ENCODE assay signal across 1 cellular context in the genomic region with DNA sequence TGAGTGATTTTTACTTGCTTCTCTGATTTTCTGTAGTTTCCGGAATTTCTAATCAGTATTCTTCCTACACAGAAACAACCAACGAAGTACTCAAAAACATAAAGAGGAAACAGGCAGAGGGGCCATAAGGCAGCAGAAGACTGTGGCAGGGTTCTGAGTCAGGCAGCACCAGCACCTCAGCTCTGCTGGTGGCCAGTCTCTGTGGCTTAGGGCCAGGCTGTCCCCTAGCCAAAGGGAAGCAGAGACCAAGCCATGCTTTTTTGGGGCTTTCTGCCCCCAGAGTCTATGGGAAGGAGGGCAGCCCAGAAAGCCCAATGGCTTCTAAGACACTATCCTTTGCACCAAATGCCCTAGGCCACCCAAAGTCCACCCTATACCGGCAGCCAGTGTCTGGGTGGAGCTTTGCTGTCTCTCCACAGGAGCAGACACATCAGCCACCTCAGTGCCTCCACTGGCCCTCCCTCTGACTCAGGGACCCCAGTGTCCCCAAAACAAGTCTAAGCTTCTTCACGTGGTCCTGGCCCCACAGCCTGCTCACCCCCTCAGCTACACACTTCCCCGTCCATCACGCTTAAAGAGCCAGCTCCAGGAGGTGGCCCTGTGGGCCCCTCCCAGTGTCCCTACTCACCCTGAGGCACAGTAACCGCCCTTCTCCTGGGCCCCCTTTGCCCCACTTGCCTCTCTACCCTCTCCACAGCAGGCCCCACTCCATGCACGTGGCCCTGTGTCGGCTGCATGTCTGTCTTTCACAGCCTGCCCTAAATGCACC.
TF ChIP-seq lines count a peak whose summit lies in the region.

No MANE protein-coding gene starts in this region.

TF ChIP-seq in endothelial cell of umbilical vein, 7 proteins besides CTCF, POLR2A, EP300 and RAD21:
- TF ChIP-seq EZH2 (IDR thresholded peaks at IDR 0.05; ENCODE audit: borderline replicate concordance, low read depth, low read length, severe bottlenecking), result no peak
- TF ChIP-seq, protein P1, sequence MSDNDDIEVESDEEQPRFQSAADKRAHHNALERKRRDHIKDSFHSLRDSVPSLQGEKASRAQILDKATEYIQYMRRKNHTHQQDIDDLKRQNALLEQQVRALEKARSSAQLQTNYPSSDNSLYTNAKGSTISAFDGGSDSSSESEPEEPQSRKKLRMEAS (IDR thresholded peaks at IDR 0.05; ENCODE audit: insufficient read depth, insufficient read length), result no peak
